In genomic region chr10:66390926-66391325, GRCh38 we compare ENCODE assay signal across 1 cellular context.
TF ChIP-seq lines count a peak whose summit lies in the region.

No MANE protein-coding gene starts in this region.

TF ChIP-seq in HepG2, 621 proteins besides CTCF, POLR2A, EP300 and RAD21 (continued from another document):
- TF ChIP-seq AFF4 (CRISPR knock-in tag; IDR thresholded peaks at IDR 0.05) (no peak), ZNF639 (CRISPR knock-in tag; conservative IDR thresholded peaks at IDR 0.05) (no peak), ZNF781 (CRISPR knock-in tag; IDR thresholded peaks at IDR 0.05; ENCODE audit: borderline replicate concordance, not compliant biosample characterization) (no peak), ZKSCAN5 (CRISPR knock-in tag; IDR thresholded peaks at IDR 0.05) (no peak), ZNF75D (CRISPR knock-in tag; IDR thresholded peaks at IDR 0.05; ENCODE audit: borderline replicate concordance) (no peak), THYN1 (CRISPR knock-in tag; IDR thresholded peaks at IDR 0.05; ENCODE audit: borderline replicate concordance, low read depth) (no peak), SALL2 (CRISPR knock-in tag; IDR thresholded peaks at IDR 0.05) (no peak), HOXA5 (CRISPR knock-in tag; IDR thresholded peaks at IDR 0.05) (no peak), HIC2 (CRISPR knock-in tag; IDR thresholded peaks at IDR 0.05; ENCODE audit: low read depth) (no peak)
